ENCODE assay signal across 16 cellular contexts in genomic region chr22:39535302-39535805, GRCh38. TPM values are rescaled to one million over a fixed set of nuclear protein-coding genes. Genes with fewer than 3 reads are reported as not detected.
DNase-seq lines count a peak whose midpoint lies in the region; ATAC-seq, FAIRE-seq and TF ChIP-seq lines count a peak whose summit lies in the region.
"Had no signal": no experiment of that assay in that cellular context is flagged by ENCODE, and none has a peak within 500 bp of the region (broad histone marks: within the 10 kb centered on the region; RNA-seq: fewer than 3 reads in every experiment).

No MANE protein-coding gene starts in this region.

- H3K9me3 Mint-ChIP-seq in GM23338 (no peaks in the 10 kb centered on the region), neural progenitor cell (no peaks in the 10 kb centered on the region), glutamatergic neuron (ENCODE audit: unreplicated experiment) (peaks cover 5% of the 10 kb centered on the region)
- H3K9me3 Mint-ChIP-seq: immature natural killer cell had no signal

- in situ Hi-C loops in K562 (cut with MboI): loop anchor here (10.0 kb wide), 1 partner anchor 649 kb away; no protein-coding TSS in a partner anchor

- H3K27ac Mint-ChIP-seq in GM23338 (no peak overlapping the region), neural progenitor cell (no peak overlapping the region), glutamatergic neuron (ENCODE audit: unreplicated experiment) (no peak overlapping the region)
- H3K27ac Mint-ChIP-seq: activated CD8-positive, alpha-beta memory T cell treated with anti-CD3 and anti-CD28 coated beads, Interleukin-2, amount 10 ng/mL, durations not matched to agents 7 days and 5 days; immature natural killer cell had no signal

- H4K20me1 ChIP-seq in GM23338 (replicated peaks; ENCODE audit: insufficient read depth) (peaks cover 14% of the 10 kb centered on the region), Karpas-422 (ENCODE audit: insufficient read depth, low read depth, low read length) (peaks cover 12% of the 10 kb centered on the region; the same call in 1 of the 2 replicates), K562 (replicated peaks; ENCODE audit: control insufficient read depth, insufficient read depth, low read length) (0 out of 2 replicates have a peak, but pooled peaks cover 4% of the 10 kb centered on the region), neural progenitor cell (ENCODE audit: low read depth) (peaks cover 11% of the 10 kb centered on the region)

- no peaks in the 10 kb centered on the region for H3K9me3 ChIP-seq in Karpas-422 (ENCODE audit: low read length)
- no peaks in the 10 kb centered on the region for H3K9me3 ChIP-seq in K562 (replicated peaks; ENCODE audit: control insufficient read depth, insufficient read depth, low read depth, low read length)
- H3K9me3 ChIP-seq in neural progenitor cell (ENCODE audit: low read depth): no peaks in the 10 kb centered on the region
- H3K9me3 ChIP-seq: Caco-2, neutrophil, spleen, stomach had no signal

- H3K36me3 ChIP-seq in GM23338 (ENCODE audit: insufficient read depth): no peaks in the 10 kb centered on the region
- peaks cover under 1% of the 10 kb centered on the region; the same call in 1 of the 2 replicates for H3K36me3 ChIP-seq in Karpas-422 (ENCODE audit: insufficient read depth, low read length)
- H3K36me3 ChIP-seq in K562 (ENCODE audit: control insufficient read depth, insufficient read depth, low read length): peaks cover 14% of the 10 kb centered on the region
- no peaks in the 10 kb centered on the region for H3K36me3 ChIP-seq in neural progenitor cell

- CTCF ChIA-PET in K562 (lab: Yijun Ruan, JAX; ENCODE audit: low intra/inter-chr PET ratio): interaction anchor here (0.5 to 2.2 kb wide), 6 partner anchors 24 to 1364 kb away, joined by 3 to 18 read pairs (median 3); no protein-coding TSS in a partner anchor

- H3K4me3 Mint-ChIP-seq in GM23338 (no peak overlapping the region), neural progenitor cell (no peak overlapping the region), glutamatergic neuron (ENCODE audit: unreplicated experiment) (no peak overlapping the region)
- H3K4me3 Mint-ChIP-seq: activated CD8-positive, alpha-beta memory T cell treated with anti-CD3 and anti-CD28 coated beads, Interleukin-2, amount 10 ng/mL, durations not matched to agents 7 days and 5 days; immature natural killer cell had no signal

- POLR2A ChIA-PET in K562 (lab: Yijun Ruan, JAX): no interaction called here

- no peak for FAIRE-seq in K562 (lab: Jason Lieb, UNC)

- H3K9me2 ChIP-seq in GM23338 (ENCODE audit: insufficient read depth): no peaks in the 10 kb centered on the region
- no peaks in the 10 kb centered on the region for H3K9me2 ChIP-seq in Karpas-422 (replicated peaks; ENCODE audit: insufficient read depth, low read length)

- H3K4me1 Mint-ChIP-seq in GM23338 (peaks cover 56% of the 10 kb centered on the region), neural progenitor cell (peaks cover 23% of the 10 kb centered on the region), glutamatergic neuron (ENCODE audit: low read depth, unreplicated experiment) (peaks cover 23% of the 10 kb centered on the region)

- intact Hi-C loops in K562 (cut with micrococcal nuclease): no loop called here

- H3K9ac ChIP-seq in Karpas-422 (ENCODE audit: low read length) (peak overlapping the region; percentile 46; the same call in 1 of the 2 replicates), K562 (ENCODE audit: insufficient read depth in 1 of 2, low read depth in 2 of 2, low read length in 2 of 2) (peak overlapping the region in 1 of 2 experiments; percentile 83; a peak in 2 of 4 replicates), neural progenitor cell (no peak overlapping the region)

- H3K79me2 ChIP-seq in GM23338 (replicated peaks; ENCODE audit: insufficient read depth): peaks cover 17% of the 10 kb centered on the region
- H3K79me2 ChIP-seq in Karpas-422 (ENCODE audit: low read length): peaks cover 18% of the 10 kb centered on the region
- peaks cover 22% of the 10 kb centered on the region for H3K79me2 ChIP-seq in K562 (ENCODE audit: control insufficient read depth, insufficient read depth, low read length)
- H3K79me2 ChIP-seq in neural progenitor cell (ENCODE audit: low read depth): peaks cover 20% of the 10 kb centered on the region

- 42% methylated on average over 2 of the region's 16 CpGs for WGBS in K562 (ENCODE audit: insufficient coverage, low coverage, missing lambda C conversion rate)

- H3K4me2 ChIP-seq in GM23338: peak overlapping the region; percentile 87
- peak overlapping the region; percentile 46 for H3K4me2 ChIP-seq in Karpas-422 (ENCODE audit: low read depth, low read length, poor library complexity, severe bottlenecking)
- H3K4me2 ChIP-seq in K562 (ENCODE audit: insufficient read depth, low read length): peak overlapping the region; percentile 46; the same call in 1 of the 2 replicates
- peak overlapping the region; percentile 63 for H3K4me2 ChIP-seq in neural progenitor cell

- H3K27ac ChIP-seq in GM23338 (ENCODE audit: low read depth) (no peak overlapping the region), Karpas-422 (ENCODE audit: low read length) (no peak overlapping the region), K562 (ENCODE audit: extremely low read depth, low read depth, low read length) (no peak overlapping the region), neural progenitor cell (no peak overlapping the region)
- H3K27ac ChIP-seq: HL-60, neutrophil had no signal

- peak; percentile 67 for DNase-seq in GM23338 (ENCODE audit: low spot score)
- DNase-seq in Karpas-422: no peak
- DNase-seq in K562 (ENCODE audit: extremely low read depth in 1 of 4, low spot score in 3 of 4): no peak
- no peak for DNase-seq in neural progenitor cell (ENCODE audit: low spot score)
- no peak for DNase-seq in dedifferentiated amniotic fluid mesenchymal stem cell (ENCODE audit: extremely low spot score)
- no peak for DNase-seq in stimulated activated naive CD8-positive, alpha-beta T cell treated with anti-CD3 and anti-CD28 coated beads, Interleukin-15, Interleukin-2, amounts not matched to agents 100 U/mL and 50 U/mL, for 24 hours
- DNase-seq in glutamatergic neuron: no peak
- DNase-seq: NCI-H2029 treated with DMSO at 0.1 percent for 48 hours had no signal

- H3K27me3 ChIP-seq in GM23338 (ENCODE audit: insufficient read depth) (no peaks in the 10 kb centered on the region), Karpas-422 (ENCODE audit: low read length) (no peaks in the 10 kb centered on the region), K562 (ENCODE audit: control insufficient read depth in 2 of 2, insufficient read depth in 2 of 2, low read length in 2 of 2) (no peaks in the 10 kb centered on the region), neural progenitor cell (no peaks in the 10 kb centered on the region)
- H3K27me3 ChIP-seq: neutrophil, spleen, stomach had no signal

- ATAC-seq in GM23338 (peak; percentile 14), K562 (no peak)
- ATAC-seq in stimulated activated naive CD8-positive, alpha-beta T cell treated with anti-CD3 and anti-CD28 coated beads, Interleukin-15, Interleukin-2, amounts not matched to agents 100 U/mL and 50 U/mL, for 24 hours: no peak

- H3K4me1 ChIP-seq in GM23338 (ENCODE audit: insufficient read depth) (peaks cover 47% of the 10 kb centered on the region), Karpas-422 (ENCODE audit: low read length) (peaks cover 37% of the 10 kb centered on the region), K562 (replicated peaks in 1 of 2; ENCODE audit: control insufficient read depth in 2 of 2, insufficient read depth in 2 of 2, low read length in 2 of 2) (peaks cover 14 to 35% of the 10 kb centered on the region in 2 experiments; a peak in 4 of 5 replicates), neural progenitor cell (peaks cover 23% of the 10 kb centered on the region)

- no peak for TF ChIP-seq POLR2A in K562 (conservative IDR thresholded peaks at IDR 0.05)

- H3F3A ChIP-seq in GM23338 (replicated peaks; ENCODE audit: low read depth) (peaks cover 21% of the 10 kb centered on the region), neural progenitor cell (ENCODE audit: low read depth) (peaks cover 27% of the 10 kb centered on the region)

- peaks cover 11% of the 10 kb centered on the region for H3K36me3 Mint-ChIP-seq in GM23338 (ENCODE audit: low read depth)
- H3K36me3 Mint-ChIP-seq in neural progenitor cell: no peaks in the 10 kb centered on the region
- H3K36me3 Mint-ChIP-seq in glutamatergic neuron (ENCODE audit: unreplicated experiment): no peaks in the 10 kb centered on the region

- H3K27me3 Mint-ChIP-seq in GM23338 (ENCODE audit: insufficient read depth, low read depth, poor library complexity): peaks cover 34% of the 10 kb centered on the region
- H3K27me3 Mint-ChIP-seq in neural progenitor cell (ENCODE audit: insufficient read depth, low read depth): peaks cover 2% of the 10 kb centered on the region
- peaks cover 9% of the 10 kb centered on the region for H3K27me3 Mint-ChIP-seq in glutamatergic neuron (ENCODE audit: unreplicated experiment)

- H3K4me3 ChIP-seq in GM23338: peak overlapping the region; percentile 53
- H3K4me3 ChIP-seq in Karpas-422 (ENCODE audit: low read length): no peak overlapping the region
- H3K4me3 ChIP-seq in K562: no peak overlapping the region
- peak overlapping the region; percentile 27 for H3K4me3 ChIP-seq in neural progenitor cell

- H2AFZ ChIP-seq in GM23338: peak overlapping the region; percentile 94
- H2AFZ ChIP-seq in Karpas-422 (ENCODE audit: low read length): no peak overlapping the region
- no peak overlapping the region for H2AFZ ChIP-seq in K562 (ENCODE audit: low read depth, low read length)
- peak overlapping the region; percentile 61 for H2AFZ ChIP-seq in neural progenitor cell (replicated peaks)

- H3K9me1 ChIP-seq in K562 (ENCODE audit: control insufficient read depth, insufficient read depth, low read length): no peaks in the 10 kb centered on the region

- no peak for TF ChIP-seq EP300 in K562 (IDR thresholded peaks at IDR 0.05; ENCODE audit: low read length)

- no peak for TF ChIP-seq RAD21 in K562 (CRISPR knock-in tag; conservative IDR thresholded peaks at IDR 0.05 in 1 of 2, IDR thresholded peaks at IDR 0.05 in 1 of 2)

- BruUV-seq in K562 (replicated peaks; lab: Mats Ljungman, UMichigan): no TSS peak

- no peak for TF ChIP-seq CTCF in GM23338 (conservative IDR thresholded peaks at IDR 0.05; ENCODE audit: low read depth in 2 of 2)
- TF ChIP-seq CTCF in K562 (IDR thresholded peaks at IDR 0.05 in 2 of 3, conservative IDR thresholded peaks at IDR 0.05 in 1 of 3; ENCODE audit: insufficient read depth in 2 of 3, low read depth in 1 of 3, low read length in 3 of 3): no peak
- no peak for TF ChIP-seq CTCF in neural progenitor cell (IDR thresholded peaks at IDR 0.05)
- TF ChIP-seq CTCF in glutamatergic neuron (IDR thresholded peaks at IDR 0.05; ENCODE audit: partially characterized antibody, unreplicated experiment): no peak

RNA-seq across cellular contexts. Expression of gene RPS19BP1, which starts 2.8 kb away (rescaled TPM):
- 153 and 169 TPM in 2 replicates for total RNA-seq in GM23338 (2014; rRNA removed; shearing (Covaris generic))
- polyA plus RNA-seq in GM23338 (2016; fragmentation: Nextera tagmentation; extraction: Ambion mirVana) (215 and 216 TPM in 2 replicates), K562 (2011; rRNA removed) (75.6 and 90.4 TPM in 2 replicates), K562 (2014; fragmentation: Illumina TruSeq; extraction: Trizol) (29.0 and 64.7 TPM in 2 replicates), K562 (2014; fragmentation: Nextera tagmentation; extraction: Ambion mirVana) (1 to 10 TPM; 3.0 to 8.2 TPM), K562 (2014; rRNA removed) (216 and 229 TPM in 2 replicates)
- 91.1 and 198 TPM in 2 replicates for total RNA-seq in Karpas-422 (2014; rRNA removed; shearing (Covaris generic); ENCODE audit: low replicate concordance)
- 27.9 and 59.9 TPM in 2 replicates for total RNA-seq in K562 (2011; cell fraction: chromatin; rRNA removed; ENCODE audit: low replicate concordance)
- 57.2 and 59.7 TPM in 2 replicates for total RNA-seq in K562 (2011; cell fraction: nucleolus; rRNA removed)
- total RNA-seq in K562 (2011; cell fraction: nucleoplasm; rRNA removed): 42.7 and 46.9 TPM in 2 replicates
- total RNA-seq in K562 (2014; rRNA removed) (223 and 264 TPM in 2 replicates), K562 (2014; rRNA removed; fragmentation: Illumina TruSeq; extraction: Trizol) (33.0 and 44.9 TPM in 2 replicates), K562 (2015; rRNA removed; fragmentation: Illumina TruSeq; extraction: Trizol) (84.3 and 93.3 TPM in 2 replicates), K562 (2021) (109 and 110 TPM in 2 replicates), neural progenitor cell (ENCODE audit: low replicate concordance) (27.7 and 68.3 TPM in 2 replicates), glutamatergic neuron (ENCODE audit: unreplicated experiment) (59.6 TPM)
- polyA plus RNA-seq in K562 (2011; cell fraction: cytosol; rRNA removed): 89.9 and 177 TPM in 2 replicates
- polyA plus RNA-seq in K562 (2011; cell fraction: nucleus; rRNA removed): 53.3 and 77.5 TPM in 2 replicates
- 85.4 and 89.3 TPM in 2 replicates for polyA plus RNA-seq in K562 (2012)
- 12.0 and 12.6 TPM in 2 replicates for polyA minus RNA-seq in K562 (2011; rRNA and poly(A)+ RNA removed)
- 14.5 and 18.6 TPM in 2 replicates for polyA minus RNA-seq in K562 (2011; cell fraction: cytosol; rRNA and poly(A)+ RNA removed)
- polyA minus RNA-seq in K562 (2011; cell fraction: nucleus; rRNA and poly(A)+ RNA removed): 16.3 and 27.0 TPM in 2 replicates

RNA-seq across cellular contexts. Expression of gene ATF4, which starts 15.0 kb away (rescaled TPM):
- 366 and 446 TPM in 2 replicates for total RNA-seq in GM23338 (2014; rRNA removed; shearing (Covaris generic))
- polyA plus RNA-seq in GM23338 (2016; fragmentation: Nextera tagmentation; extraction: Ambion mirVana) (553 and 628 TPM in 2 replicates), K562 (2011; rRNA removed) (669 and 756 TPM in 2 replicates), K562 (2014; fragmentation: Illumina TruSeq; extraction: Trizol) (528 and 598 TPM in 2 replicates), K562 (2014; fragmentation: Nextera tagmentation; extraction: Ambion mirVana) (100 to 1,000 TPM in 1 of 2 experiments, 10 to 100 TPM in 1; 93.1 to 125 TPM), K562 (2014; rRNA removed) (638 and 723 TPM in 2 replicates)
- total RNA-seq in Karpas-422 (2014; rRNA removed; shearing (Covaris generic); ENCODE audit: low replicate concordance): 543 and 666 TPM in 2 replicates
- 183 and 296 TPM in 2 replicates for total RNA-seq in K562 (2011; cell fraction: chromatin; rRNA removed; ENCODE audit: low replicate concordance)
- total RNA-seq in K562 (2011; cell fraction: nucleolus; rRNA removed): 255 and 271 TPM in 2 replicates
- total RNA-seq in K562 (2011; cell fraction: nucleoplasm; rRNA removed): 227 and 246 TPM in 2 replicates
- total RNA-seq in K562 (2014; rRNA removed) (311 and 355 TPM in 2 replicates), K562 (2014; rRNA removed; fragmentation: Illumina TruSeq; extraction: Trizol) (320 and 405 TPM in 2 replicates), K562 (2015; rRNA removed; fragmentation: Illumina TruSeq; extraction: Trizol) (153 and 156 TPM in 2 replicates), K562 (2021) (308 and 361 TPM in 2 replicates), neural progenitor cell (ENCODE audit: low replicate concordance) (189 and 230 TPM in 2 replicates), glutamatergic neuron (ENCODE audit: unreplicated experiment) (509 TPM)
- 757 and 998 TPM in 2 replicates for polyA plus RNA-seq in K562 (2011; cell fraction: cytosol; rRNA removed)
- 651 and 768 TPM in 2 replicates for polyA plus RNA-seq in K562 (2011; cell fraction: nucleus; rRNA removed)
- polyA plus RNA-seq in K562 (2012): 264 and 832 TPM in 2 replicates
- 190 and 217 TPM in 2 replicates for polyA minus RNA-seq in K562 (2011; rRNA and poly(A)+ RNA removed)
- polyA minus RNA-seq in K562 (2011; cell fraction: cytosol; rRNA and poly(A)+ RNA removed): 89.9 and 115 TPM in 2 replicates
- polyA minus RNA-seq in K562 (2011; cell fraction: nucleus; rRNA and poly(A)+ RNA removed): 99.2 and 197 TPM in 2 replicates

RNA-seq across cellular contexts. Expression of gene MIEF1, which starts 33.3 kb away (rescaled TPM):
- total RNA-seq in GM23338 (2014; rRNA removed; shearing (Covaris generic)): 30.0 and 40.1 TPM in 2 replicates
- polyA plus RNA-seq in GM23338 (2016; fragmentation: Nextera tagmentation; extraction: Ambion mirVana) (12.2 and 13.2 TPM in 2 replicates), K562 (2011; rRNA removed) (20.0 and 21.7 TPM in 2 replicates), K562 (2014; fragmentation: Illumina TruSeq; extraction: Trizol) (37.7 and 40.8 TPM in 2 replicates), K562 (2014; fragmentation: Nextera tagmentation; extraction: Ambion mirVana) (10 to 100 TPM; 10.9 to 13.1 TPM), K562 (2014; rRNA removed) (23.6 and 29.1 TPM in 2 replicates)
- 23.2 and 25.0 TPM in 2 replicates for total RNA-seq in Karpas-422 (2014; rRNA removed; shearing (Covaris generic); ENCODE audit: low replicate concordance)
- 31.0 and 48.3 TPM in 2 replicates for total RNA-seq in K562 (2011; cell fraction: chromatin; rRNA removed; ENCODE audit: low replicate concordance)
- 30.9 and 36.7 TPM in 2 replicates for total RNA-seq in K562 (2011; cell fraction: nucleolus; rRNA removed)
- 33.9 and 34.4 TPM in 2 replicates for total RNA-seq in K562 (2011; cell fraction: nucleoplasm; rRNA removed)
- total RNA-seq in K562 (2014; rRNA removed) (25.5 and 28.3 TPM in 2 replicates), K562 (2014; rRNA removed; fragmentation: Illumina TruSeq; extraction: Trizol) (28.6 and 29.0 TPM in 2 replicates), K562 (2015; rRNA removed; fragmentation: Illumina TruSeq; extraction: Trizol) (26.8 and 27.1 TPM in 2 replicates), K562 (2021) (51.8 and 54.3 TPM in 2 replicates), neural progenitor cell (ENCODE audit: low replicate concordance) (22.0 and 32.7 TPM in 2 replicates), glutamatergic neuron (ENCODE audit: unreplicated experiment) (40.0 TPM)
- 23.2 and 29.6 TPM in 2 replicates for polyA plus RNA-seq in K562 (2011; cell fraction: cytosol; rRNA removed)
- polyA plus RNA-seq in K562 (2011; cell fraction: nucleus; rRNA removed): 13.3 and 18.3 TPM in 2 replicates
- 23.3 and 33.4 TPM in 2 replicates for polyA plus RNA-seq in K562 (2012)
- 31.6 and 37.3 TPM in 2 replicates for polyA minus RNA-seq in K562 (2011; rRNA and poly(A)+ RNA removed)
- polyA minus RNA-seq in K562 (2011; cell fraction: cytosol; rRNA and poly(A)+ RNA removed): 23.3 and 24.0 TPM in 2 replicates
- polyA minus RNA-seq in K562 (2011; cell fraction: nucleus; rRNA and poly(A)+ RNA removed): 13.6 and 15.8 TPM in 2 replicates

RNA-seq across cellular contexts. Expression of gene CACNA1I, which starts 35.2 kb away (rescaled TPM):
- 1.7 and 2.4 TPM in 2 replicates for total RNA-seq in GM23338 (2014; rRNA removed; shearing (Covaris generic))
- 0.42 and 0.47 TPM in 2 replicates for polyA plus RNA-seq in GM23338 (2016; fragmentation: Nextera tagmentation; extraction: Ambion mirVana)
- total RNA-seq in Karpas-422 (2014; rRNA removed; shearing (Covaris generic); ENCODE audit: low replicate concordance): not detected in 2 replicates
- 3.5 and 12.7 TPM in 2 replicates for total RNA-seq in K562 (2011; cell fraction: chromatin; rRNA removed; ENCODE audit: low replicate concordance)
- total RNA-seq in K562 (2011; cell fraction: nucleolus; rRNA removed): 3.9 and 6.0 TPM in 2 replicates
- total RNA-seq in K562 (2011; cell fraction: nucleoplasm; rRNA removed): 3.4 and 3.6 TPM in 2 replicates
- total RNA-seq in K562 (2014; rRNA removed): 0.24 and 0.32 TPM in 2 replicates
- 0.06 and 0.07 TPM in 2 replicates for total RNA-seq in K562 (2014; rRNA removed; fragmentation: Illumina TruSeq; extraction: Trizol)
- 0.11 TPM in 2 replicates for total RNA-seq in K562 (2015; rRNA removed; fragmentation: Illumina TruSeq; extraction: Trizol)
- 0.45 and 0.78 TPM in 2 replicates for total RNA-seq in K562 (2021)
- polyA plus RNA-seq in K562 (2011; rRNA removed): 0.22 and 0.79 TPM in 2 replicates
- polyA plus RNA-seq in K562 (2011; cell fraction: cytosol; rRNA removed): 0.13 and 1.0 TPM in 2 replicates
- 1.9 and 12.3 TPM in 2 replicates for polyA plus RNA-seq in K562 (2011; cell fraction: nucleus; rRNA removed)
- polyA plus RNA-seq in K562 (2012): 0.56 and 0.90 TPM in 2 replicates
- polyA plus RNA-seq in K562 (2014; fragmentation: Illumina TruSeq; extraction: Trizol): 0.30 and 0.31 TPM in 2 replicates
- polyA plus RNA-seq in K562 (2014; fragmentation: Nextera tagmentation; extraction: Ambion mirVana): under 1 TPM in 1 of 2 experiments, not detected in 1; 0.01 TPM
- 0.31 and 0.41 TPM in 2 replicates for polyA plus RNA-seq in K562 (2014; rRNA removed)
- 0.09 and 0.74 TPM in 2 replicates for polyA minus RNA-seq in K562 (2011; rRNA and poly(A)+ RNA removed)
- polyA minus RNA-seq in K562 (2011; cell fraction: cytosol; rRNA and poly(A)+ RNA removed): 0.27 and 1.0 TPM in 2 replicates
- polyA minus RNA-seq in K562 (2011; cell fraction: nucleus; rRNA and poly(A)+ RNA removed): 0.56 and 2.4 TPM in 2 replicates
- 0.11 and 0.22 TPM in 2 replicates for total RNA-seq in neural progenitor cell (ENCODE audit: low replicate concordance)
- total RNA-seq in glutamatergic neuron (ENCODE audit: unreplicated experiment): 0.12 TPM
- total RNA-seq: Caco-2, left ventricle myocardium superior had no signal
- polyA plus RNA-seq: immature natural killer cell had no signal

Comparison
In these comparisons a context has a peak if more than half of its experiments do, and no peak if none do; other contexts are left out.
1. H2AFZ ChIP-seq: peak in GM23338 (single experiment) and neural progenitor cell (single experiment); none in Karpas-422 (single experiment) and K562 (single experiment).
2. H3K4me3 ChIP-seq: peak in GM23338 (single experiment) and neural progenitor cell (single experiment); none in Karpas-422 (single experiment) and K562 (single experiment).
3. Peak in every context shown above with its lines, with median percentiles within 50 percentile points of each other: H3K4me2 ChIP-seq.